17 cellular contexts compared by ENCODE assay signal in the genomic region with DNA sequence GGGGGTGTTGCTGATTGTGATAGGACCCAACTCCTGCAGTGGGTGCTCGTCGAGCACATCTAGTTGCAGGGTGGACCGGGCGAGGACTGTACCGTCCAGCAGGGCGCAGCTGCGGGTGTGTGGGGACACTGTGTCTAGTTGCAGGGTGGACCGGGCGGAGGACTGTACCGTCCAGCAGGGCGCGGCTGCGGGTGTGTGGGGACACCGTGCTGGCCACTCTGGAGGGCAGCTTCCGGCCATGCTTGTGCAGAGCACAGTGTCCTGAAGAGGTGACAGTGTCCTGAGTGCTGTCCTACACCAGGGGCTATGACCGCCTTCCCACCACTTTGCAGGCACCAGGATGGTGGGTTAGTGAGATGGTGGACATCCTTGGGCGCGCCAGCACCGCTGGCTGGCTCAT. TPM values are rescaled to one million over a fixed set of nuclear protein-coding genes. Genes with fewer than 3 reads are reported as not detected.
"Had no signal": no experiment of that assay in that cellular context is flagged by ENCODE, and none has a peak within 500 bp of the region (broad histone marks: within the 10 kb centered on the region; RNA-seq: fewer than 3 reads in every experiment).

No MANE protein-coding gene starts in this region.

- H3K4me3 Mint-ChIP-seq: activated CD4-positive, alpha-beta T cell treated with anti-CD3 and anti-CD28 coated beads for 36 hours; activated CD8-positive, alpha-beta T cell treated with anti-CD3 and anti-CD28 coated beads, Interleukin-2, amount 10 ng/mL, durations not matched to agents 7 days and 5 days; activated T-helper 1 cell treated with anti-CD3 and anti-CD28 coated beads, Interleukin-12 subunit alpha, Interleukin-12 subunit beta, Interleukin-2, Interleukin-4 antibody, amounts not matched to agents 30 ng/mL and 10 ng/mL and 1 ng/mL, durations not matched to agents 14 hours and 24 hours and 36 hours had no signal

- H3K4me3 ChIP-seq: heart right ventricle, sigmoid colon had no signal

- ATAC-seq: activated CD4-positive, alpha-beta T cell treated with anti-CD3 and anti-CD28 coated beads for 36 hours; activated CD8-positive, alpha-beta T cell treated with anti-CD3 and anti-CD28 coated beads, Interleukin-2, amount 10 ng/mL, durations not matched to agents 7 days and 5 days; heart right ventricle; naive thymus-derived CD4-positive, alpha-beta T cell had no signal

- H3K9me3 Mint-ChIP-seq: activated T-helper 1 cell treated with anti-CD3 and anti-CD28 coated beads, Interleukin-12 subunit alpha, Interleukin-12 subunit beta, Interleukin-2, Interleukin-4 antibody, amounts not matched to agents 30 ng/mL and 10 ng/mL and 1 ng/mL, durations not matched to agents 14 hours and 24 hours and 36 hours; naive thymus-derived CD4-positive, alpha-beta T cell had no signal

- H3K27ac Mint-ChIP-seq: activated CD4-positive, alpha-beta T cell treated with anti-CD3 and anti-CD28 coated beads for 36 hours; activated CD8-positive, alpha-beta T cell treated with anti-CD3 and anti-CD28 coated beads, Interleukin-2, amount 10 ng/mL, durations not matched to agents 7 days and 5 days; activated T-helper 1 cell treated with anti-CD3 and anti-CD28 coated beads, Interleukin-12 subunit alpha, Interleukin-12 subunit beta, Interleukin-2, Interleukin-4 antibody, amounts not matched to agents 30 ng/mL and 10 ng/mL and 1 ng/mL, durations not matched to agents 14 hours and 24 hours and 36 hours had no signal

- H3K9me3 ChIP-seq: heart right ventricle, sigmoid colon had no signal

- DNase-seq: activated CD4-positive, alpha-beta T cell treated with anti-CD3 and anti-CD28 coated beads for 36 hours; activated CD8-positive, alpha-beta T cell treated with anti-CD3 and anti-CD28 coated beads, Interleukin-2, amount 10 ng/mL, durations not matched to agents 7 days and 5 days; activated naive CD4-positive, alpha-beta T cell; effector CD8-positive, alpha-beta T cell; heart right ventricle; islet precursor cell; naive thymus-derived CD4-positive, alpha-beta T cell; nucleus accumbens; sigmoid colon; stimulated activated CD4-positive, alpha-beta T cell treated with anti-CD3 and anti-CD28 coated beads, Interleukin-2, amount 100 ng/mL, for 24 hours; stimulated activated naive CD4-positive, alpha-beta T cell; T-helper 9 cell; trophoblast cell had no signal

- H3K27ac ChIP-seq: coronary artery, heart right ventricle, sigmoid colon had no signal

- H3K36me3 ChIP-seq: heart right ventricle, sigmoid colon had no signal

RNA-seq across cellular contexts. Expression of a gene that starts 4.6 kb away (rescaled TPM):
- total RNA-seq: fibroblast of lung, pulmonary artery endothelial cell had no signal
